10 cellular contexts compared by ENCODE assay signal in the genomic region with DNA sequence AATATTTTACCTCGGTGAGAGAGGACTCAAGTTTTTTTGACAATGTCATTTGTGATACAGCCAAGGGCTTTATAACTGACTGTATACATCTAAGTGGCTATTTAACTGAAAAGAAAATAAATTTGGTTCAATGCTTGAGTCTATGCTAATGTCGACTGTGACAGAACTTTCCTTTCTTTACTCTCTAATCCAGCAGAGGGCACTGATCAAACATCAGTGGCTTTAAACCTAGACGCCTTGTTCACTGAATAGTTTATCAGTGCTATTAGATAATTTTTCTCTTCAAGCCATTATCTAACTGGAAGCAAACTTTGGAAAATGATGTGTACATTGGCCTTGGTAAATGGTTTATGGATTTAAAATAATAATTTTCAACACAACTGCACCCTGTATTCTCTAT.
DNase-seq lines count a peak whose midpoint lies in the region; ATAC-seq and TF ChIP-seq lines count a peak whose summit lies in the region.
"Had no signal": no experiment of that assay in that cellular context is flagged by ENCODE, and none has a peak within 500 bp of the region (broad histone marks: within the 10 kb centered on the region; RNA-seq: fewer than 3 reads in every experiment).

No MANE protein-coding gene starts in this region.

- H3K27ac ChIP-seq in suprapubic skin (no peak overlapping the region), colonic mucosa (no peak overlapping the region)
- H3K27ac ChIP-seq: SK-N-MC had no signal

- 40% methylated on average over 3 of the region's 3 CpGs for WGBS in suprapubic skin

- no peaks in the 10 kb centered on the region for H3K9me3 ChIP-seq in suprapubic skin
- no peaks in the 10 kb centered on the region for H3K9me3 ChIP-seq in colonic mucosa

- no peak for TF ChIP-seq EP300 in suprapubic skin (IDR thresholded peaks at IDR 0.05)

- intact Hi-C loops in colonic mucosa (cut with DNase I), result no loop called here

- DNase-seq in GM12865 (ENCODE audit: low read depth) (peak; percentile 11), NCI-H526 (lab: John Stamatoyannopoulos, UW) (peak; percentile 3 to 45), kidney tubule cell (ENCODE audit: low spot score) (peak; percentile 22), suprapubic skin (ENCODE audit: low spot score in 2 of 2) (no peak), A172 (ENCODE audit: low spot score) (no peak), SIG-M5 treated with dmso at 0.1 percent for 504 hours (lab: John Stamatoyannopoulos, UW; ENCODE audit: unreplicated experiment) (no peak), colonic mucosa (no peak)
- DNase-seq: activated effector memory CD4-positive, alpha-beta T cell treated with anti-CD3 and anti-CD28 coated beads, Interleukin-2, amount 50 U/mL, for 16 hours had no signal

- no peak for TF ChIP-seq POLR2A in suprapubic skin (IDR thresholded peaks at IDR 0.05)

- H3K4me3 ChIP-seq in GM12865 (ENCODE audit: low read depth, low read length), result no peak overlapping the region
- H3K4me3 ChIP-seq in suprapubic skin, result no peak overlapping the region
- H3K4me3 ChIP-seq in colonic mucosa, result no peak overlapping the region
- H3K4me3 ChIP-seq: SK-N-MC had no signal

- peak; percentile 57 for ATAC-seq in GM19467 (IDR thresholded peaks at IDR 0.05; ENCODE audit: unreplicated experiment)

- no peaks in the 10 kb centered on the region for H3K4me1 ChIP-seq in suprapubic skin
- no peaks in the 10 kb centered on the region for H3K4me1 ChIP-seq in colonic mucosa

- no peaks in the 10 kb centered on the region for H3K36me3 ChIP-seq in suprapubic skin
- H3K36me3 ChIP-seq in colonic mucosa, result no peaks in the 10 kb centered on the region

- H3K9ac ChIP-seq in colonic mucosa (ENCODE audit: low read depth in 2 of 2, low read length in 2 of 2), result no peak overlapping the region

- H3K27me3 ChIP-seq in suprapubic skin, result no peaks in the 10 kb centered on the region
- no peaks in the 10 kb centered on the region for H3K27me3 ChIP-seq in colonic mucosa

- TF ChIP-seq CTCF in GM12865 (IDR thresholded peaks at IDR 0.05; ENCODE audit: insufficient read depth, low read depth, low read length, missing control alignments) (peak; percentile 23), suprapubic skin (IDR thresholded peaks at IDR 0.05) (no peak), colonic mucosa (IDR thresholded peaks at IDR 0.05) (no peak)

Comparison
In these comparisons a context has a peak if more than half of its experiments do, and no peak if none do; other contexts are left out.
1. DNase-seq: peak in GM12865 (single experiment), NCI-H526 (2 of 2) and kidney tubule cell (single experiment); none in suprapubic skin (0 of 2), A172 (single experiment), SIG-M5 treated with dmso at 0.1 percent for 504 hours (single experiment) and colonic mucosa (single experiment).